ENCODE assay signal across 1 cellular context in the genomic region with DNA sequence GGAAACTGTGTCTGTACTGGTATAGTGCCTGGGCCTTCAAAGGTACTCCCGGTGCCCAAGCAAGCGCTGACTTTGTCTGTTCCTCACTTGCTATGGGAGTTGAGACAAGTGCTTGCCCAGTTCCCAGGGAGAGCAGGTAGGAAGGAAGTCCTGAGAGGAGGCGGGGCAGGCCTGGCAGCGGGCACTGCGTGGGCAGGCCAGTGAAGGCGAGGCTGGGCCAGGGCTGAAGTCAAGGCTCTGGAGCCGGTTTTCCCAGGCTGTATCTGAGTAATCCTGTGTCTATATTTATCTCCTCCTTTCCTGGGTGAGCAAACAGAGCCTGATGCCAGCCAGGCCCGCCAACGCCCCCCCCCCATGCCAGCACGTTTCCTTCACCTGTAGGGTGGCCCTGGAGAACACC.
TF ChIP-seq lines count a peak whose summit lies in the region.

No MANE protein-coding gene starts in this region.

TF ChIP-seq in Ishikawa, 13 proteins besides CTCF, POLR2A, EP300 and RAD21 (continued from another document):
- TF ChIP-seq, protein P1, sequence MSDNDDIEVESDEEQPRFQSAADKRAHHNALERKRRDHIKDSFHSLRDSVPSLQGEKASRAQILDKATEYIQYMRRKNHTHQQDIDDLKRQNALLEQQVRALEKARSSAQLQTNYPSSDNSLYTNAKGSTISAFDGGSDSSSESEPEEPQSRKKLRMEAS (IDR thresholded peaks at IDR 0.05): no peak
- no peak for TF ChIP-seq ZBTB7A (IDR thresholded peaks at IDR 0.05; ENCODE audit: low read depth)
- peak; percentile 72 for TF ChIP-seq NFIC (IDR thresholded peaks at IDR 0.05)
- no peak for TF ChIP-seq TCF12 (IDR thresholded peaks at IDR 0.05; ENCODE audit: low read depth)
- TF ChIP-seq CREB1 (IDR thresholded peaks at IDR 0.05; ENCODE audit: low read depth): no peak
- no peak for TF ChIP-seq CEBPB (IDR thresholded peaks at IDR 0.05)
- TF ChIP-seq FOXM1 (IDR thresholded peaks at IDR 0.05; ENCODE audit: borderline replicate concordance, low read depth): no peak
